ENCODE assay signal across 1 cellular context in the genomic region with DNA sequence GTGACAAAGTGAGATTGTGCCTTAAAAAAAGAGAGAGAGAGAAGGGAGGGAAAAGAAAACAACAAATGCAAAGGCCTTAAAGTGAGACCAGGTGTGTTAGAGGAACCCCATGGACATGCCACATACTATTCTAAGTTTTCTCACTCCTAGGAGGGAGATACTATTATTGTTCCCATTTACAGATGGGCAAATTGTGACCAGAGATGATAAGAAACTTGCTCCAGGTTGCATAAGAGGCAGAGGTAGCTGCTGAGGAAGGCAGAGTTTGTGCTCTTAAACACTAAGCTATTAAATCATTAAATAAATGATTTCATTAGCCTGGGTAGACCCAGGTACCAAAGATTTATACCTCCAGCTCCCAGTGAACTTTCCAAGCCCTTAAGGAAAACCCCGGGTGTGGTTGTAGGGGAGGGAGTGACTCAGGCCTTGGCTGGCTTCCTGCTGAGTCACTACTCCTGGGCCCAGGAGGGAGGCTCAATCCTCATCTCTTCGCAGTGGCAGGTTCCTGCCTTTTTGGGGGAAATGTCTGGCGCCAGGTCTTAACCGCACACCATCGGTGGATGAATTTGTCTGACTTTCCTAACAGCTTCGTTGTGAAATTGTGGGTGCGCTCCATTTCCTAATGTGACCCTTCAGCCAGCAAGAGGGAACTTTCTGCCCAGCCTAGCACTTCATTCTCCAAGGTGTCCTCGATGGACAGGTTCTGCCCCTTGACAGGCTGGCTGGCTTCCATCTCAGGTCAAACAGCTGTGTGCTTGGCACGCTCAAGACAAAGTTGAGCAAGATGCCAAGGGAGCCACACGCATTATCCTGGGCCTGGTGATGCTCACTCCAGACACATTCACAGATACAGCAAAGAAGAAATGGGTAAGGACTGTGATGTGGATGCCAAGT.
TF ChIP-seq lines count a peak whose summit lies in the region.

No MANE protein-coding gene starts in this region.

TF ChIP-seq in GM12878, 131 proteins besides CTCF, POLR2A, EP300 and RAD21 (continued from another document):
- TF ChIP-seq, protein P1, sequence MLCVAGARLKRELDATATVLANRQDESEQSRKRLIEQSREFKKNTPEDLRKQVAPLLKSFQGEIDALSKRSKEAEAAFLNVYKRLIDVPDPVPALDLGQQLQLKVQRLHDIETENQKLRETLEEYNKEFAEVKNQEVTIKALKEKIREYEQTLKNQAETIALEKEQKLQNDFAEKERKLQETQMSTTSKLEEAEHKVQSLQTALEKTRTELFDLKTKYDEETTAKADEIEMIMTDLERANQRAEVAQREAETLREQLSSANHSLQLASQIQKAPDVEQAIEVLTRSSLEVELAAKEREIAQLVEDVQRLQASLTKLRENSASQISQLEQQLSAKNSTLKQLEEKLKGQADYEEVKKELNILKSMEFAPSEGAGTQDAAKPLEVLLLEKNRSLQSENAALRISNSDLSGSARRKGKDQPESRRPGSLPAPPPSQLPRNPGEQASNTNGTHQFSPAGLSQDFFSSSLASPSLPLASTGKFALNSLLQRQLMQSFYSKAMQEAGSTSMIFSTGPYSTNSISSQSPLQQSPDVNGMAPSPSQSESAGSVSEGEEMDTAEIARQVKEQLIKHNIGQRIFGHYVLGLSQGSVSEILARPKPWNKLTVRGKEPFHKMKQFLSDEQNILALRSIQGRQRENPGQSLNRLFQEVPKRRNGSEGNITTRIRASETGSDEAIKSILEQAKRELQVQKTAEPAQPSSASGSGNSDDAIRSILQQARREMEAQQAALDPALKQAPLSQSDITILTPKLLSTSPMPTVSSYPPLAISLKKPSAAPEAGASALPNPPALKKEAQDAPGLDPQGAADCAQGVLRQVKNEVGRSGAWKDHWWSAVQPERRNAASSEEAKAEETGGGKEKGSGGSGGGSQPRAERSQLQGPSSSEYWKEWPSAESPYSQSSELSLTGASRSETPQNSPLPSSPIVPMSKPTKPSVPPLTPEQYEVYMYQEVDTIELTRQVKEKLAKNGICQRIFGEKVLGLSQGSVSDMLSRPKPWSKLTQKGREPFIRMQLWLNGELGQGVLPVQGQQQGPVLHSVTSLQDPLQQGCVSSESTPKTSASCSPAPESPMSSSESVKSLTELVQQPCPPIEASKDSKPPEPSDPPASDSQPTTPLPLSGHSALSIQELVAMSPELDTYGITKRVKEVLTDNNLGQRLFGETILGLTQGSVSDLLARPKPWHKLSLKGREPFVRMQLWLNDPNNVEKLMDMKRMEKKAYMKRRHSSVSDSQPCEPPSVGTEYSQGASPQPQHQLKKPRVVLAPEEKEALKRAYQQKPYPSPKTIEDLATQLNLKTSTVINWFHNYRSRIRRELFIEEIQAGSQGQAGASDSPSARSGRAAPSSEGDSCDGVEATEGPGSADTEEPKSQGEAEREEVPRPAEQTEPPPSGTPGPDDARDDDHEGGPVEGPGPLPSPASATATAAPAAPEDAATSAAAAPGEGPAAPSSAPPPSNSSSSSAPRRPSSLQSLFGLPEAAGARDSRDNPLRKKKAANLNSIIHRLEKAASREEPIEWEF (IDR thresholded peaks at IDR 0.05; ENCODE audit: insufficient replicate concordance, low read depth, low read length), result no peak
- TF ChIP-seq NFYA (IDR thresholded peaks at IDR 0.05; ENCODE audit: borderline replicate concordance, low read depth, low read length) (no peak), TAF1 (IDR thresholded peaks at IDR 0.05; ENCODE audit: borderline replicate concordance, low read depth, low read length) (no peak), EED (IDR thresholded peaks at IDR 0.05; ENCODE audit: low read depth) (no peak), CBFB (IDR thresholded peaks at IDR 0.05; ENCODE audit: low read depth) (no peak), IRF4 (IDR thresholded peaks at IDR 0.05; ENCODE audit: low read depth, low read length) (no peak), SUPT20H (IDR thresholded peaks at IDR 0.05; ENCODE audit: borderline replicate concordance, control insufficient read depth, low read depth, low read length) (no peak)
- TF ChIP-seq, protein P2, sequence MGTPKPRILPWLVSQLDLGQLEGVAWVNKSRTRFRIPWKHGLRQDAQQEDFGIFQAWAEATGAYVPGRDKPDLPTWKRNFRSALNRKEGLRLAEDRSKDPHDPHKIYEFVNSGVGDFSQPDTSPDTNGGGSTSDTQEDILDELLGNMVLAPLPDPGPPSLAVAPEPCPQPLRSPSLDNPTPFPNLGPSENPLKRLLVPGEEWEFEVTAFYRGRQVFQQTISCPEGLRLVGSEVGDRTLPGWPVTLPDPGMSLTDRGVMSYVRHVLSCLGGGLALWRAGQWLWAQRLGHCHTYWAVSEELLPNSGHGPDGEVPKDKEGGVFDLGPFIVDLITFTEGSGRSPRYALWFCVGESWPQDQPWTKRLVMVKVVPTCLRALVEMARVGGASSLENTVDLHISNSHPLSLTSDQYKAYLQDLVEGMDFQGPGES (IDR thresholded peaks at IDR 0.05), result no peak
- TF ChIP-seq, protein P3, sequence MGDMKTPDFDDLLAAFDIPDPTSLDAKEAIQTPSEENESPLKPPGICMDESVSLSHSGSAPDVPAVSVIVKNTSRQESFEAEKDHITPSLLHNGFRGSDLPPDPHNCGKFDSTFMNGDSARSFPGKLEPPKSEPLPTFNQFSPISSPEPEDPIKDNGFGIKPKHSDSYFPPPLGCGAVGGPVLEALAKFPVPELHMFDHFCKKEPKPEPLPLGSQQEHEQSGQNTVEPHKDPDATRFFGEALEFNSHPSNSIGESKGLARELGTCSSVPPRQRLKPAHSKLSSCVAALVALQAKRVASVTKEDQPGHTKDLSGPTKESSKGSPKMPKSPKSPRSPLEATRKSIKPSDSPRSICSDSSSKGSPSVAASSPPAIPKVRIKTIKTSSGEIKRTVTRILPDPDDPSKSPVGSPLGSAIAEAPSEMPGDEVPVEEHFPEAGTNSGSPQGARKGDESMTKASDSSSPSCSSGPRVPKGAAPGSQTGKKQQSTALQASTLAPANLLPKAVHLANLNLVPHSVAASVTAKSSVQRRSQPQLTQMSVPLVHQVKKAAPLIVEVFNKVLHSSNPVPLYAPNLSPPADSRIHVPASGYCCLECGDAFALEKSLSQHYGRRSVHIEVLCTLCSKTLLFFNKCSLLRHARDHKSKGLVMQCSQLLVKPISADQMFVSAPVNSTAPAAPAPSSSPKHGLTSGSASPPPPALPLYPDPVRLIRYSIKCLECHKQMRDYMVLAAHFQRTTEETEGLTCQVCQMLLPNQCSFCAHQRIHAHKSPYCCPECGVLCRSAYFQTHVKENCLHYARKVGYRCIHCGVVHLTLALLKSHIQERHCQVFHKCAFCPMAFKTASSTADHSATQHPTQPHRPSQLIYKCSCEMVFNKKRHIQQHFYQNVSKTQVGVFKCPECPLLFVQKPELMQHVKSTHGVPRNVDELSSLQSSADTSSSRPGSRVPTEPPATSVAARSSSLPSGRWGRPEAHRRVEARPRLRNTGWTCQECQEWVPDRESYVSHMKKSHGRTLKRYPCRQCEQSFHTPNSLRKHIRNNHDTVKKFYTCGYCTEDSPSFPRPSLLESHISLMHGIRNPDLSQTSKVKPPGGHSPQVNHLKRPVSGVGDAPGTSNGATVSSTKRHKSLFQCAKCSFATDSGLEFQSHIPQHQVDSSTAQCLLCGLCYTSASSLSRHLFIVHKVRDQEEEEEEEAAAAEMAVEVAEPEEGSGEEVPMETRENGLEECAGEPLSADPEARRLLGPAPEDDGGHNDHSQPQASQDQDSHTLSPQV (IDR thresholded peaks at IDR 0.05), result no peak
